ENCODE assay signal across 9 cellular contexts in genomic region chr19:20078696-20079095, GRCh38. TPM values are rescaled to one million over a fixed set of nuclear protein-coding genes. Genes with fewer than 3 reads are reported as not detected.
DNase-seq lines count a peak whose midpoint lies in the region; TF ChIP-seq lines count a peak whose summit lies in the region.
"Had no signal": no experiment of that assay in that cellular context is flagged by ENCODE, and none has a peak within 500 bp of the region (broad histone marks: within the 10 kb centered on the region; RNA-seq: fewer than 3 reads in every experiment).

No MANE protein-coding gene starts in this region.

- DNase-seq in DMS114 treated with DMSO at 0.1 percent for 48 hours (lab: John Stamatoyannopoulos, UW; ENCODE audit: unreplicated experiment) (peak; percentile 36), NCI-H2227 treated with DMSO at 0.1 percent for 48 hours (lab: John Stamatoyannopoulos, UW) (peak; percentile 40), medulla oblongata (ENCODE audit: extremely low spot score) (peak; percentile 14), testis (peak; percentile 25), NCI-H1436 (lab: John Stamatoyannopoulos, UW) (no peak), SW480 (ENCODE audit: low spot score) (no peak), H4 (ENCODE audit: low spot score) (no peak)

- H3K27ac Mint-ChIP-seq in dendritic cell treated with granulocyte-macrophage colony-stimulating factor and Interleukin-4, amounts not matched to agents 40 ng/mL and 50 ng/mL, for 4 days = peak overlapping the region; percentile 68

- peaks cover 17% of the 10 kb centered on the region for H3K4me1 Mint-ChIP-seq in dendritic cell treated with granulocyte-macrophage colony-stimulating factor and Interleukin-4, amounts not matched to agents 40 ng/mL and 50 ng/mL, for 4 days (ENCODE audit: low read depth)

- no peaks in the 10 kb centered on the region for H3K27me3 Mint-ChIP-seq in dendritic cell treated with granulocyte-macrophage colony-stimulating factor and Interleukin-4, amounts not matched to agents 40 ng/mL and 50 ng/mL, for 4 days

- no peaks in the 10 kb centered on the region for H3K36me3 ChIP-seq in testis (ENCODE audit: low read depth, missing control alignments)

- no peak for TF ChIP-seq POLR2A in testis (IDR thresholded peaks at IDR 0.05)

- intact Hi-C loops in dendritic cell treated with granulocyte-macrophage colony-stimulating factor and Interleukin-4, amounts not matched to agents 40 ng/mL and 50 ng/mL, for 4 days (cut with micrococcal nuclease) = no loop called here
- intact Hi-C loops in testis (cut with DNase I; ENCODE audit: low total_unique reads) = no loop called here

- peak overlapping the region; percentile 52 to 68 for H3K4me3 ChIP-seq in testis

- 1 to 3% methylated on average over 19 of the region's 19 CpGs for WGBS in testis, 2 donors

- no peaks in the 10 kb centered on the region for H3K9me3 ChIP-seq in testis

- H3K27me3 ChIP-seq in testis = no peaks in the 10 kb centered on the region

- H3K9me3 Mint-ChIP-seq in dendritic cell treated with granulocyte-macrophage colony-stimulating factor and Interleukin-4, amounts not matched to agents 40 ng/mL and 50 ng/mL, for 4 days = peaks cover 72% of the 10 kb centered on the region

- TF ChIP-seq CTCF in testis (IDR thresholded peaks at IDR 0.05) = no peak

- peaks cover 3% of the 10 kb centered on the region for H3K4me1 ChIP-seq in testis

- H3K27ac ChIP-seq in testis = peak overlapping the region in 1 of 2 donors; percentile 64

- peak overlapping the region; percentile 81 for H3K4me3 Mint-ChIP-seq in dendritic cell treated with granulocyte-macrophage colony-stimulating factor and Interleukin-4, amounts not matched to agents 40 ng/mL and 50 ng/mL, for 4 days

- peaks cover 44% of the 10 kb centered on the region for H3K36me3 Mint-ChIP-seq in dendritic cell treated with granulocyte-macrophage colony-stimulating factor and Interleukin-4, amounts not matched to agents 40 ng/mL and 50 ng/mL, for 4 days (ENCODE audit: low read depth)

RNA-seq across cellular contexts. Expression of gene ZNF90, which starts 0.9 kb away (rescaled TPM):
- total RNA-seq in testis = 1 to 10 TPM; 3.9 to 9.2 TPM
- polyA plus RNA-seq in testis (ENCODE audit: insufficient read depth, low read depth, low replicate concordance) = 2.2 TPM
- total RNA-seq in H4 (2014; rRNA removed; shearing (Covaris generic)) = 1.7 and 2.6 TPM in 2 replicates
- total RNA-seq: HT1080 had no signal

RNA-seq across cellular contexts. Expression of gene ZNF682, which starts 39.4 kb away (rescaled TPM):
- 1 to 10 TPM; 5.1 to 5.4 TPM for total RNA-seq in testis
- 4.1 TPM for polyA plus RNA-seq in testis (ENCODE audit: insufficient read depth, low read depth, low replicate concordance)
- 2.1 and 15.0 TPM in 2 replicates for total RNA-seq in H4 (2014; rRNA removed; shearing (Covaris generic))
- total RNA-seq: HT1080 had no signal

Comparison
In these comparisons a context has a peak if more than half of its experiments do, and no peak if none do; other contexts are left out.
1. DNase-seq: peak in DMS114 treated with DMSO at 0.1 percent for 48 hours (single experiment), NCI-H2227 treated with DMSO at 0.1 percent for 48 hours (single experiment), medulla oblongata (single experiment) and testis (single experiment); none in NCI-H1436 (single experiment), SW480 (single experiment) and H4 (single experiment).